In the genomic region with DNA sequence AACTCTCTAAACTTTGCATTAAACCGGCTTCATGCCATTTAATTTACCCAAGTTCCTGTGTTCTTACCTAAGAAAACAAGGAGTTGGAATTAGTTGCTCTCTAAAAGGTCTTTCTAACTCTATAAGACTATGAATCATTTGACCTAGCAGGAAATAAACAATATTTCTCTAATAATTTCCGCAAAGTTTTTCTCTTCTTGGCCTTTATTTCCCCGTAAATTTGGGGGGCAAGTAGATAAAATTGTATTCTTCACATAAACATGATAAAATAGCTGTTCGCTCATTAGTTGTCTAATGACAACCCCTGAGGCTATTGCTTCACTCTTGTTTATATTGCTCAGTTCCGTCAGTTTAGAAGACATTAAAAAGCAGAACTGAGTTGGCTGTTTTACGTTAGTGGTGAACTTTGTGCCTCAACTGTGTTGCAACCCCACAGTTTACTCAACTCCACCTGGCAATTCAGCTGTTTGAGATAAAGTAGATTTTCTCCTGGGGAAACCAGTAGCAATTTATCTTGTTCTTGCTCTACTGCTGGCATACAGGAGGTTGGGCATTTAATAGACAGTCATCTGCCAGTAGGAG, we compare ENCODE assay signal across 16 cellular contexts.
DNase-seq lines count a peak whose midpoint lies in the region; ATAC-seq and TF ChIP-seq lines count a peak whose summit lies in the region.
"Had no signal": no experiment of that assay in that cellular context is flagged by ENCODE, and none has a peak within 500 bp of the region (broad histone marks: within the 10 kb centered on the region; RNA-seq: fewer than 3 reads in every experiment).

No MANE protein-coding gene starts in this region.

- H3K27ac ChIP-seq in Peyer's patch = peak overlapping the region in 3 of 4 donors; percentile 50 to 85 (median 71)
- H3K27ac ChIP-seq: adrenal gland, VCaP had no signal

- peak overlapping the region; percentile 3 for H3K27ac Mint-ChIP-seq in stimulated activated memory B cell treated with anti-CD40 and anti-IgM and Interleukin-4, amounts not matched to agents 10 μg/mL and 1 μg/mL and 100 μg/mL, for 72 hours
- H3K27ac Mint-ChIP-seq: stimulated activated naive CD8-positive, alpha-beta T cell treated with anti-CD3 and anti-CD28 coated beads, Interleukin-15, Interleukin-2, amounts not matched to agents 100 ng/mL and 50 ng/mL, for 24 hours had no signal

- no peak for TF ChIP-seq POLR2A in Peyer's patch (IDR thresholded peaks at IDR 0.05)

- H3K9me3 Mint-ChIP-seq in stimulated activated memory B cell treated with anti-CD40 and anti-IgM and Interleukin-4, amounts not matched to agents 10 μg/mL and 1 μg/mL and 100 μg/mL, for 72 hours = no peaks in the 10 kb centered on the region
- H3K9me3 Mint-ChIP-seq: CD4-positive, CD25-positive, alpha-beta regulatory T cell had no signal

- H3K36me3 Mint-ChIP-seq in stimulated activated memory B cell treated with anti-CD40 and anti-IgM and Interleukin-4, amounts not matched to agents 10 μg/mL and 1 μg/mL and 100 μg/mL, for 72 hours = no peaks in the 10 kb centered on the region

- peak overlapping the region in 1 of 4 donors; percentile 7 for H3K4me3 ChIP-seq in Peyer's patch
- H3K4me3 ChIP-seq: adrenal gland had no signal

- H3K4me1 Mint-ChIP-seq in stimulated activated memory B cell treated with anti-CD40 and anti-IgM and Interleukin-4, amounts not matched to agents 10 μg/mL and 1 μg/mL and 100 μg/mL, for 72 hours = peaks cover 39% of the 10 kb centered on the region

- H3K27me3 ChIP-seq in Peyer's patch = no peaks in the 10 kb centered on the region
- H3K27me3 ChIP-seq: adrenal gland had no signal

- no peaks in the 10 kb centered on the region for H3K9me3 ChIP-seq in Peyer's patch
- H3K9me3 ChIP-seq: adrenal gland had no signal

- no peaks in the 10 kb centered on the region for H3K36me3 ChIP-seq in Peyer's patch
- H3K36me3 ChIP-seq: adrenal gland had no signal

- peak; percentile 75 for ATAC-seq in left lobe of liver
- ATAC-seq in stimulated activated memory B cell treated with anti-CD40 and anti-IgM and Interleukin-4, amounts not matched to agents 10 μg/mL and 1 μg/mL and 100 μg/mL, for 72 hours = no peak

- H3K4me1 ChIP-seq in Peyer's patch = peaks cover 0 to 11% (median 1%) of the 10 kb centered on the region in 4 donors

- DNase-seq in HT-29 (ENCODE audit: low spot score) = peak; percentile 77
- DNase-seq in Peyer's patch = peak in 1 of 3 donors; percentile 86
- DNase-seq in left lobe of liver (ENCODE audit: low spot score) = peak; percentile 91
- DNase-seq in epidermal melanocyte (ENCODE audit: insufficient read length, low spot score) = no peak
- DNase-seq in inferior parietal cortex (ENCODE audit: extremely low spot score) = no peak
- no peak for DNase-seq in NCI-H2029 (lab: John Stamatoyannopoulos, UW)
- no peak for DNase-seq in cerebellar cortex (ENCODE audit: low spot score)
- DNase-seq: CD4-positive, CD25-positive, alpha-beta regulatory T cell; glutamatergic neuron; NCI-H524 treated with DMSO at 0.1 percent for 48 hours; SHP77 treated with DMSO at 0.1 percent for 48 hours; stimulated activated CD4-positive, alpha-beta T cell treated with anti-CD3 and anti-CD28 coated beads, Interleukin-4, amount 100 ng/mL, for 1 hour had no signal

- H3K4me3 Mint-ChIP-seq in stimulated activated memory B cell treated with anti-CD40 and anti-IgM and Interleukin-4, amounts not matched to agents 10 μg/mL and 1 μg/mL and 100 μg/mL, for 72 hours = no peak overlapping the region
- H3K4me3 Mint-ChIP-seq: CD4-positive, CD25-positive, alpha-beta regulatory T cell; stimulated activated naive CD8-positive, alpha-beta T cell treated with anti-CD3 and anti-CD28 coated beads, Interleukin-15, Interleukin-2, amounts not matched to agents 100 ng/mL and 50 ng/mL, for 24 hours had no signal

- no peaks in the 10 kb centered on the region for H3K27me3 Mint-ChIP-seq in stimulated activated memory B cell treated with anti-CD40 and anti-IgM and Interleukin-4, amounts not matched to agents 10 μg/mL and 1 μg/mL and 100 μg/mL, for 72 hours
- H3K27me3 Mint-ChIP-seq: CD4-positive, CD25-positive, alpha-beta regulatory T cell; stimulated activated naive CD8-positive, alpha-beta T cell treated with anti-CD3 and anti-CD28 coated beads, Interleukin-15, Interleukin-2, amounts not matched to agents 100 ng/mL and 50 ng/mL, for 24 hours had no signal

- TF ChIP-seq CTCF in Peyer's patch (IDR thresholded peaks at IDR 0.05) = peak in 1 of 6 experiments; percentile 36

Comparison
In these comparisons a context has a peak if more than half of its experiments do, and no peak if none do; other contexts are left out.
1. DNase-seq: peak in HT-29 (single experiment) and left lobe of liver (single experiment); none in epidermal melanocyte (single experiment), inferior parietal cortex (single experiment), NCI-H2029 (single experiment) and cerebellar cortex (single experiment).